In genomic region chr4:5524900-5525299, GRCh38 we compare ENCODE assay signal across 11 cellular contexts.
A peak's percentile ranks its signal among the peaks of the same experiment; 100 is the strongest.
DNase-seq lines count a peak whose midpoint lies in the region; ATAC-seq and TF ChIP-seq lines count a peak whose summit lies in the region.
"Had no signal": no experiment of that assay in that cellular context is flagged by ENCODE, and none has a peak within 500 bp of the region (broad histone marks: within the 10 kb centered on the region; RNA-seq: fewer than 3 reads in every experiment).

No MANE protein-coding gene starts in this region.

- no peak overlapping the region for H3K27ac ChIP-seq in HEK293 (ENCODE audit: extremely low read depth, low read depth, low read length)

- H3K4me1 ChIP-seq in HEK293 (ENCODE audit: control insufficient read depth, insufficient read depth, low read length) = no peaks in the 10 kb centered on the region

- ATAC-seq in SK-N-SH treated with all-trans-retinoic acid at 6 μM for 48 hours (no peak), GM21360 (IDR thresholded peaks at IDR 0.05; ENCODE audit: unreplicated experiment) (no peak), GM18502 (IDR thresholded peaks at IDR 0.05; ENCODE audit: poor library complexity, unreplicated experiment) (no peak), GM18873 (IDR thresholded peaks at IDR 0.05; ENCODE audit: low FRiP score, unreplicated experiment) (no peak)

- CTCF ChIA-PET in HEK293 (lab: Yijun Ruan, JAX) = interaction anchor here (0.6 kb wide), 1 partner anchor 64 kb away, joined by 5 read pairs; no protein-coding TSS in a partner anchor

- H3K9me3 ChIP-seq in HEK293 (ENCODE audit: control insufficient read depth, insufficient read depth, low read depth, low read length) = no peaks in the 10 kb centered on the region

- H3K36me3 ChIP-seq in HEK293 (ENCODE audit: control insufficient read depth in 2 of 2, insufficient read depth in 1 of 2, low read length in 2 of 2) = no peaks in the 10 kb centered on the region

- H3K4me3 ChIP-seq in HEK293 (ENCODE audit: low read depth, low read length) = no peak overlapping the region

- POLR2A ChIA-PET in HEK293 (lab: Yijun Ruan, JAX) = no interaction called here

- DNase-seq in fibroblast of peridontal ligament (ENCODE audit: extremely low read depth) = peak; percentile 54
- peak; percentile 61 for DNase-seq in renal cortical epithelial cell (ENCODE audit: low read depth)
- no peak for DNase-seq in NCI-H510A treated with DMSO at 0.1 percent for 48 hours (lab: John Stamatoyannopoulos, UW)
- DNase-seq: activated T-cell treated with anti-CD3 and anti-CD28 coated beads, Interleukin-2, amount 50 U/mL, for 24 hours; GOT3; NCI-H1105 had no signal

- TF ChIP-seq CTCF in HEK293 (tag by site-specific recombination; IDR thresholded peaks at IDR 0.05) = no peak

TF ChIP-seq in HEK293, 187 proteins besides CTCF, POLR2A, EP300 and RAD21:
- TF ChIP-seq ZNF843 (tag by site-specific recombination; IDR thresholded peaks at IDR 0.05) (no peak), ELK4 (IDR thresholded peaks at IDR 0.05; ENCODE audit: borderline replicate concordance, low read depth, low read length) (peak; percentile 77; the same call in 1 of the 2 replicates)
TF ChIP-seq in HEK293: peak in this region for 1.

TF ChIP-seq in SK-N-SH treated with all-trans-retinoic acid at 6 μM for 48 hours, 23 proteins besides CTCF, POLR2A, EP300 and RAD21:
- peak; percentile 42; the same call in 1 of the 2 replicates for TF ChIP-seq ISL1 (CRISPR knock-in tag; IDR thresholded peaks at IDR 0.05)
- no peak for TF ChIP-seq ZFP3 (CRISPR knock-in tag; IDR thresholded peaks at IDR 0.05)
- TF ChIP-seq TCF4 (CRISPR knock-in tag; IDR thresholded peaks at IDR 0.05; ENCODE audit: borderline replicate concordance) = peak; percentile 86
- TF ChIP-seq CSDC2 (CRISPR knock-in tag; IDR thresholded peaks at IDR 0.05) = no peak
- TF ChIP-seq TSHZ2 (CRISPR knock-in tag; IDR thresholded peaks at IDR 0.05) = no peak
